Comparison of ENCODE assay signal across 24 cellular contexts in the genomic region with DNA sequence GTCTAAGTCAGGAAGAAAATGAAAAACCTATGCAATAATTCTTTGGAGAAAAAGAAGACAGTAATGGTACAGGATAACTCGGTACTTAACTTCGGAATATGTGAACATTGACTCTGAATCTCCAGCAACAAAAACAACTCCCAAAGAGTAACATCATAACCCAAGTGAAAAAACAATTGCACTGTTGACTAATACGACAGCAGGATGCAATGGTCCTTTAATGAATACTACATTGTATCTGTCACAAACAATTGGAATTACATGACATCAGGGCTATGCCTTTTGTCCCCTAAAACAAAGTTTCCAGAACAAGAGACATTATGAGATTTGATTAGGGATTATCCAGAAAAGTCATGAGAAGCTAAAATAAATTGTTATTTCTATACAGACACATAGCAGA.
"Had no signal": no experiment of that assay in that cellular context is flagged by ENCODE, and none has a peak within 500 bp of the region (broad histone marks: within the 10 kb centered on the region; RNA-seq: fewer than 3 reads in every experiment).

No MANE protein-coding gene starts in this region.

- H3K27ac ChIP-seq: esophagus muscularis mucosa, foreskin keratinocyte, gastroesophageal sphincter, heart right ventricle, lower lobe of right lung, neural progenitor cell, psoas muscle, right lobe of liver, thoracic aorta, tibial nerve, upper lobe of left lung had no signal

- H3K27me3 ChIP-seq: esophagus muscularis mucosa, foreskin keratinocyte, gastroesophageal sphincter, heart right ventricle, neural progenitor cell, right lobe of liver, tibial nerve, upper lobe of left lung had no signal

- H3K4me3 ChIP-seq: esophagus muscularis mucosa, gastroesophageal sphincter, heart right ventricle, lower lobe of right lung, neural progenitor cell, psoas muscle, right lobe of liver, thoracic aorta, tibial nerve, upper lobe of left lung had no signal

- DNase-seq: cerebellar nuclear complex; effector memory CD4-positive, alpha-beta T cell; foreskin keratinocyte; glutamatergic neuron; heart right ventricle; islet precursor cell; kidney glomerular epithelial cell; left ventricle myocardium superior; lower lobe of right lung; naive thymus-derived CD4-positive, alpha-beta T cell; posterior cingulate gyrus; psoas muscle; retina; right lobe of liver; small intestine; stimulated activated CD4-positive, alpha-beta T cell treated with anti-CD3 and anti-CD28 coated beads, Interleukin-15, amount 100 ng/mL, for 24 hours; stimulated activated CD4-positive, alpha-beta T cell treated with anti-CD3 and anti-CD28 coated beads, Interleukin-2, amount 100 ng/mL, for 48 hours; stimulated activated naive B cell treated with anti-CD40 and anti-IgM and Interleukin-4, amounts not matched to agents 10 μg/mL and 1 μg/mL and 100 μg/mL, for 72 hours; upper lobe of left lung had no signal

- ATAC-seq: foreskin keratinocyte; gastroesophageal sphincter; heart right ventricle; left ventricle myocardium superior; lower lobe of right lung; naive thymus-derived CD4-positive, alpha-beta T cell; psoas muscle; right lobe of liver; stimulated activated naive B cell treated with anti-CD40 and anti-IgM and Interleukin-4, amounts not matched to agents 10 μg/mL and 1 μg/mL and 100 μg/mL, for 72 hours had no signal
